10 cellular contexts compared by ENCODE assay signal in the genomic region with DNA sequence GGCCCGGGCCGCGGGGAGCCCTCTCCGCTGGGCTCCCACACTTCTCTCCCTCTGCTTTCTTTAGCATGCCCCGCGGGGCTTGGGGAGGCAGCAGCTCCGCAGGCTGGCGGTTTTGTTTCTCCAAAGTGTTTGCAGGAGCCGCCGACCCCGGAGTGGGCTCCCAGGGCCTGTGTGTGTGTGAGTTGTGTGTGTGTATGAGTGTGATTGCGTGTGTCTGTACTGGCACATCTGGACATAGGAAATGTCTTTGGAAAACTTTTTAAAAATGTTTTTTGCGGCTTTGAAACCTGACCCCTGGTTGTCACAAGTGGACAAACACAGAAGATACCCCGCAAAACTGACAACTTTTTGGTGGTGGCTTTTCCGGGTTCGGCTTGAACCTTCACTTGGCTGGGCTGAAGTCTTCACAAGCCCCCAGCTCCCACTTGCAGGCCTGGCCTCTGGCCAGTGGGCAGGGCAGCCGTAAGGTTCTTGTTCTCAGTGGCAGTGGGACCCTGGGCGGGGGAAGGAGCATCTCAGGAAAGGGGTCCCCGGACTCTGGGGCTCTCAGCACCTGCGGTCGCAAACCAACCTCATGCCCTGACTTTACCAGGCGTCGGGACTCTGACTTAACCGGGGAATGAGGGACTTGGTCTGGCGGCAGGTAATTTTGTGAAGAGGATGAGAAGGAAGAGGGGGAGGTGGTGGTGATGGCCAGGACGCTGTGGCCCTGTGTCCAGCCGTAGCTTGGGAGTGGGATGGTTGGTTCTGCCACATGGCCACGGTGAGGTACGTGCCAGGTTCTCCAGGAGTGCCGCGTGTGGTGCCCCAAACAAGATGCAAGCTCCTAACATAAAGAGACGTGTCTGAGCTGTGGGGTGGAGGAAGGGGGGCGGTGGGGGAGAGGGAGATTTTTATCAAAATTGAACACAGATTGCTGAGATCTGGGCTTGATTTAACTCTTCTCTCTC. TPM values are rescaled to one million over a fixed set of nuclear protein-coding genes. Genes with fewer than 3 reads are reported as not detected.
DNase-seq lines count a peak whose midpoint lies in the region; ATAC-seq and TF ChIP-seq lines count a peak whose summit lies in the region.
"Had no signal": no experiment of that assay in that cellular context is flagged by ENCODE, and none has a peak within 500 bp of the region (broad histone marks: within the 10 kb centered on the region; RNA-seq: fewer than 3 reads in every experiment).

No MANE protein-coding gene starts in this region.

- H3K27me3 ChIP-seq in HUES64 (ENCODE audit: insufficient read depth, low read length) (peaks cover 29% of the 10 kb centered on the region), right lobe of liver (no peaks in the 10 kb centered on the region), spleen (replicated peaks in 1 of 7) (peaks cover 0 to 67% (median 26%) of the 10 kb centered on the region in 7 donors), MM.1S (replicated peaks; ENCODE audit: insufficient read depth, low read length) (no peaks in the 10 kb centered on the region)

- peak overlapping the region; percentile 95 for H3K27ac Mint-ChIP-seq in chondrocyte (ENCODE audit: unreplicated experiment)

- intact Hi-C loops in right lobe of liver (cut with DNase I) = no loop called here
- intact Hi-C loops in spleen (cut with DNase I; ENCODE audit: low total_unique reads) = no loop called here

- H3K36me3 Mint-ChIP-seq in chondrocyte (ENCODE audit: low read depth) = peaks cover 13% of the 10 kb centered on the region

- H3K4me1 ChIP-seq in HUES64 (ENCODE audit: insufficient read depth, low read length) (peaks cover 15% of the 10 kb centered on the region), right lobe of liver (peaks cover 0 to 5% (median 2%) of the 10 kb centered on the region in 4 donors), spleen (peaks cover 0 to 24% (median 10%) of the 10 kb centered on the region in 6 donors), MM.1S (ENCODE audit: low read length) (no peaks in the 10 kb centered on the region)

- no peaks in the 10 kb centered on the region for H3K9me3 Mint-ChIP-seq in chondrocyte (ENCODE audit: low read depth)

- H3K36me3 ChIP-seq in HUES64 (ENCODE audit: insufficient read depth, low read length) (no peaks in the 10 kb centered on the region), right lobe of liver (no peaks in the 10 kb centered on the region), spleen (no peaks in the 10 kb centered on the region), MM.1S (replicated peaks; ENCODE audit: insufficient read depth, low read length) (no peaks in the 10 kb centered on the region)

- no peaks in the 10 kb centered on the region for H3F3A ChIP-seq in MM.1S (ENCODE audit: insufficient read depth, low read length)

- H3K9me2 ChIP-seq in MM.1S (replicated peaks; ENCODE audit: insufficient read depth, low read length) = no peaks in the 10 kb centered on the region

- peak overlapping the region; percentile 98 for H3K4me3 Mint-ChIP-seq in chondrocyte (ENCODE audit: unreplicated experiment)

- H3K4me3 ChIP-seq in HUES64 (ENCODE audit: low read length) (peak overlapping the region; percentile 62), right lobe of liver (peak overlapping the region; percentile 49 to 61 (median 53)), spleen (peak overlapping the region; percentile 23 to 69 (median 40)), MM.1S (ENCODE audit: low read length) (no peak overlapping the region)

- H3K27me3 Mint-ChIP-seq in chondrocyte (ENCODE audit: low read depth) = no peaks in the 10 kb centered on the region

- no peaks in the 10 kb centered on the region for H4K20me1 ChIP-seq in MM.1S (ENCODE audit: insufficient read depth, low read length)

- TF ChIP-seq CTCF in chondrocyte (IDR thresholded peaks at IDR 0.05) (no peak), right lobe of liver (IDR thresholded peaks at IDR 0.05) (no peak), spleen (IDR thresholded peaks at IDR 0.05 in 8 of 11, conservative IDR thresholded peaks at IDR 0.05 in 3 of 11) (no peak), MM.1S (IDR thresholded peaks at IDR 0.05; ENCODE audit: low read length) (no peak)

- no peak for ATAC-seq in right lobe of liver
- ATAC-seq in GM21825 (IDR thresholded peaks at IDR 0.05; ENCODE audit: unreplicated experiment) = no peak

- H3K9ac ChIP-seq in HUES64 (ENCODE audit: low read depth, low read length) = peak overlapping the region; percentile 72
- H3K9ac ChIP-seq in MM.1S (ENCODE audit: low read length) = no peak overlapping the region

- DNase-seq in chondrocyte (ENCODE audit: low spot score) = no peak
- DNase-seq in right lobe of liver = no peak
- DNase-seq in spleen = no peak
- no peak for DNase-seq in NCI-H226
- DNase-seq in NK-92 treated with Interleukin-12 subunit alpha and Interleukin-12 subunit beta, amount 100 ng/mL, for 24 hours (lab: John Stamatoyannopoulos, UW) = no peak
- DNase-seq in MM.1S = no peak
- DNase-seq: activated CD4-positive, CD25-positive, alpha-beta regulatory T cell treated with anti-CD3 and anti-CD28 coated beads, Interleukin-2, amount 50 U/mL, for 72 hours; foreskin melanocyte had no signal

- H3K4me2 ChIP-seq in MM.1S (ENCODE audit: low read depth, low read length) = no peak overlapping the region

- no peak overlapping the region for H2AFZ ChIP-seq in MM.1S (ENCODE audit: low read length)

- H3K79me2 ChIP-seq in MM.1S (ENCODE audit: low read length) = no peaks in the 10 kb centered on the region

- no peaks in the 10 kb centered on the region for H3K9me3 ChIP-seq in HUES64 (ENCODE audit: insufficient read depth, low read depth, low read length)
- H3K9me3 ChIP-seq in right lobe of liver = no peaks in the 10 kb centered on the region
- no peaks in the 10 kb centered on the region for H3K9me3 ChIP-seq in spleen
- no peaks in the 10 kb centered on the region for H3K9me3 ChIP-seq in MM.1S (replicated peaks; ENCODE audit: insufficient read depth, low read length)

- peaks cover 59% of the 10 kb centered on the region for H3K4me1 Mint-ChIP-seq in chondrocyte (ENCODE audit: low read depth)

- TF ChIP-seq POLR2A in right lobe of liver (IDR thresholded peaks at IDR 0.05) (no peak), spleen (IDR thresholded peaks at IDR 0.05) (no peak)

- H3K27ac ChIP-seq in HUES64 (ENCODE audit: low read depth, low read length) = no peak overlapping the region
- peak overlapping the region in 2 of 3 donors; percentile 13 to 33 for H3K27ac ChIP-seq in right lobe of liver
- H3K27ac ChIP-seq in spleen = peak overlapping the region in 7 of 8 donors; percentile 72 to 87 (median 79)
- H3K27ac ChIP-seq in MM.1S (ENCODE audit: low read length) = no peak overlapping the region

- 43% methylated on average over 33 of the region's 33 CpGs for WGBS in HUES64
- WGBS in right lobe of liver (ENCODE audit: insufficient coverage, low coverage, low lambda C conversion rate, missing lambda C conversion rate) = 37% methylated on average over 14 of the region's 33 CpGs
- WGBS in spleen, 5 donors = 16 to 28% (median 22%) methylated on average over 28 to 33 of the region's 33 CpGs

RNA-seq across cellular contexts. Expression of a gene that starts 0.6 kb away (rescaled TPM):
- polyA plus RNA-seq in HUES64 (2013, experiment 1 of 2) = 2.5 TPM
- polyA plus RNA-seq in HUES64 (2013, experiment 2 of 2) = 3.4 TPM
- total RNA-seq in chondrocyte = 137 to 142 TPM (median 142 TPM) in 3 replicates
- total RNA-seq in right lobe of liver = 1 to 10 TPM; 1.6 to 9.8 (median 4.7) TPM
- 100 to 1,000 TPM in 3 of 7 donors, 10 to 100 TPM in 4; 26.0 to 115 (median 95.1) TPM for total RNA-seq in spleen
- 10 to 100 TPM in 1 of 3 donors, 1 to 10 TPM in 2; 6.0 to 24.5 (median 7.3) TPM for polyA plus RNA-seq in spleen

Comparison
In these comparisons a context has a peak if more than half of its experiments do, and no peak if none do; other contexts are left out.
1. H3K27ac ChIP-seq: peak in right lobe of liver (2 of 3) and spleen (7 of 8); none in HUES64 (single experiment) and MM.1S (single experiment).